Comparison of ENCODE assay signal across 8 cellular contexts in the genomic region with DNA sequence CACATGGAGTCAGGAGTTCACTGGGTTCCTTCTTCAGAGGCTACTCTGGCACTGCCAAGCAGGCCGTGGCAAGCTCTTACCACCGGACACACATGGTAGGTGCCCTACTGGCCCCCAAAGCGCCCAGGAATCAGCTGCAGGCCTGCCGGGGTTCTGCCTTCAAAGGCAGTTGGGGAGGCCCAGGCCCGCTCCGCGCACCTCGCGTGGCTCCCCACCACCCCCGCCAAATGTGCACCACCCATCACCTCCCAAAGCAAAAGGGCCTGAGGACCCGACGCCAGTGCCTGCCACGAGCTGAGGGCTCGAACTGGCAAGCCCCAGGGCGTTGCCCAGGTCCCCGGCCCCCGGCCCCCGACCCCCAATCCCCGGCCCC. TPM values are rescaled to one million over a fixed set of nuclear protein-coding genes. Genes with fewer than 3 reads are reported as not detected.
DNase-seq lines count a peak whose midpoint lies in the region; ATAC-seq, FAIRE-seq and TF ChIP-seq lines count a peak whose summit lies in the region.

No MANE protein-coding gene starts in this region.

- POLR2A ChIA-PET in CD8-positive, alpha-beta T cell (lab: Charles Lee), result interaction anchor here (0.7 to 1.3 kb wide), 3 partner anchors 8 to 45 kb away, joined by 3 to 4 read pairs (median 3); no protein-coding TSS in a partner anchor
- POLR2A ChIA-PET in H1 (lab: Charles Lee; ENCODE audit: partially characterized antibody), result no interaction called here

- TF ChIP-seq CTCF in CD8-positive, alpha-beta T cell (IDR thresholded peaks at IDR 0.05), result no peak
- TF ChIP-seq CTCF in H1 (IDR thresholded peaks at IDR 0.05; ENCODE audit: control extremely low read depth in 1 of 3, insufficient read depth in 1 of 3, low read depth in 1 of 3, low read length in 3 of 3), result no peak
- no peak for TF ChIP-seq CTCF in neural crest cell (conservative IDR thresholded peaks at IDR 0.05)

- H4K91ac ChIP-seq in H1 (replicated peaks; ENCODE audit: insufficient read length, low read length), result no peak overlapping the region

- H2AK5ac ChIP-seq in H1 (ENCODE audit: low read depth, low read length), result no peak overlapping the region

- no peak overlapping the region for H3K56ac ChIP-seq in H1 (replicated peaks; ENCODE audit: insufficient read length, low read depth, low read length)

- no peak for TF ChIP-seq POLR2A in H1 (IDR thresholded peaks at IDR 0.05; ENCODE audit: control extremely low read depth in 1 of 2, low read depth in 2 of 2, low read length in 2 of 2)

- H3K14ac ChIP-seq in H1 (ENCODE audit: insufficient read length), result no peak overlapping the region

- H2BK20ac ChIP-seq in H1 (ENCODE audit: low read length), result no peak overlapping the region

- H3K4ac ChIP-seq in H1 (replicated peaks; ENCODE audit: insufficient read length, low read depth, low read length), result no peak overlapping the region

- WGBS in H1 (ENCODE audit: extremely low coverage in 1 of 2, insufficient coverage in 1 of 2, insufficient read length in 1 of 2, insufficient replicate concordance in 2 of 2, low coverage in 1 of 2, low lambda C conversion rate in 2 of 2, missing lambda C conversion rate in 1 of 2), 2 experiments, result 37% methylated on average over 6 of the region's 19 CpGs; no CpG with 5 or more reads in 1 of the 2 experiments

- no peak overlapping the region for H2BK120ac ChIP-seq in H1 (replicated peaks; ENCODE audit: low read depth, low read length)

- TF ChIP-seq EP300 in H1 (IDR thresholded peaks at IDR 0.05; ENCODE audit: borderline replicate concordance in 1 of 2, low read depth in 2 of 2, low read length in 2 of 2), result no peak

- no peak for TF ChIP-seq RAD21 in H1 (IDR thresholded peaks at IDR 0.05 in 1 of 2, conservative IDR thresholded peaks at IDR 0.05 in 1 of 2; ENCODE audit: low read depth in 2 of 2, low read length in 2 of 2)

- DNase-seq in CD8-positive, alpha-beta T cell, result peak in 3 of 7 experiments; percentile 15 to 53 (median 23)
- DNase-seq in T-helper 17 cell (no peak), H1 (ENCODE audit: low read depth in 1 of 2, low spot score in 2 of 2) (peak in 1 of 2 experiments; percentile 56), neural crest cell (ENCODE audit: low read depth, low spot score) (peak; percentile 3), CD1c-positive myeloid dendritic cell (ENCODE audit: extremely low spot score) (no peak), SKM-1 treated with dmso at 0.1 percent for 144 hours (lab: John Stamatoyannopoulos, UW; ENCODE audit: unreplicated experiment) (no peak)

- H3K27me3 Mint-ChIP-seq in CD8-positive, alpha-beta T cell (ENCODE audit: low read depth), result no peaks in the 10 kb centered on the region
- H3K27me3 Mint-ChIP-seq in T-helper 17 cell (no peaks in the 10 kb centered on the region), neural crest cell (ENCODE audit: low read depth) (peaks cover 7% of the 10 kb centered on the region)

- peaks cover 0 to 3% of the 10 kb centered on the region in 2 experiments; a peak in 1 of 4 replicates for H3K79me2 ChIP-seq in H1 (ENCODE audit: control insufficient read depth in 1 of 2, insufficient read depth in 2 of 2, low read length in 2 of 2)

- no peak overlapping the region for H2BK15ac ChIP-seq in H1 (ENCODE audit: low read length)

- peaks cover 7% of the 10 kb centered on the region; the same call in 1 of the 2 replicates for H3K23me2 ChIP-seq in H1 (ENCODE audit: low read depth, low read length)

- no peak overlapping the region for H4K5ac ChIP-seq in H1 (ENCODE audit: insufficient read length, low read depth, low read length)

- H3K27ac Mint-ChIP-seq in CD8-positive, alpha-beta T cell, result peak overlapping the region; percentile 29
- H3K27ac Mint-ChIP-seq in T-helper 17 cell (no peak overlapping the region), neural crest cell (ENCODE audit: unreplicated experiment) (no peak overlapping the region)

- peak overlapping the region; percentile 29 for H3K4me3 ChIP-seq in CD8-positive, alpha-beta T cell (ENCODE audit: low read depth, low read length)
- H3K4me3 ChIP-seq in H1 (ENCODE audit: extremely low read depth in 1 of 4, insufficient read depth in 2 of 4, low read depth in 3 of 4, low read length in 4 of 4), result peak overlapping the region in 3 of 4 experiments; percentile 7 to 89 (median 79); a peak in 6 of 8 replicates

- peaks cover 15% of the 10 kb centered on the region for H3K4me1 ChIP-seq in CD8-positive, alpha-beta T cell (ENCODE audit: insufficient read depth, low read length)
- H3K4me1 ChIP-seq in H1 (replicated peaks in 1 of 4; ENCODE audit: control insufficient read depth in 3 of 4, insufficient read depth in 4 of 4, low read length in 3 of 4), result peaks cover 0 to 8% (median 0%) of the 10 kb centered on the region in 4 experiments; a peak in 4 of 7 replicates

- H3K9ac ChIP-seq in H1 (replicated peaks in 1 of 4; ENCODE audit: extremely low read depth in 1 of 4, low read depth in 3 of 4, low read length in 3 of 4), result 0 out of 7 replicates have a peak overlapping the region, but pooled peaks of 1 of the 4 experiments have one; percentile 2

- H3K4me2 ChIP-seq in H1 (ENCODE audit: insufficient read depth in 1 of 2, low read depth in 2 of 2, low read length in 2 of 2), result peak overlapping the region; percentile 62 to 71

- no peak for FAIRE-seq in H1 (lab: Jason Lieb, UNC)

- no peaks in the 10 kb centered on the region for H3K9me3 Mint-ChIP-seq in CD8-positive, alpha-beta T cell
- H3K9me3 Mint-ChIP-seq in neural crest cell, result no peaks in the 10 kb centered on the region

- intact Hi-C loops in CD8-positive, alpha-beta T cell (cut with DNase I, micrococcal nuclease), result loop anchor here (5.0 to 10.0 kb wide), 6 partner anchors 83 to 1870 kb away; a partner anchor contains a TSS

- no peak overlapping the region for H4K8ac ChIP-seq in H1 (ENCODE audit: extremely low read depth, insufficient read depth, low read length)

- CTCF ChIA-PET in CD8-positive, alpha-beta T cell (lab: Charles Lee), result interaction anchor here (1.2 to 1.9 kb wide), 4 partner anchors 56 to 143 kb away, joined by 4 to 7 read pairs (median 4); no protein-coding TSS in a partner anchor
- CTCF ChIA-PET in H1 (lab: Charles Lee; ENCODE audit: partially characterized antibody), result interaction anchor here (0.6 to 1.3 kb wide), 6 partner anchors 19 to 143 kb away, joined by 3 to 5 read pairs (median 3); no protein-coding TSS in a partner anchor

- no peak overlapping the region for H2AFZ ChIP-seq in H1 (ENCODE audit: low read length)

- peaks cover 0 to 2% of the 10 kb centered on the region in 2 experiments for H4K20me1 ChIP-seq in H1 (replicated peaks in 1 of 2; ENCODE audit: control insufficient read depth in 1 of 2, insufficient read depth in 2 of 2, low read length in 2 of 2)

- H3K23ac ChIP-seq in H1 (ENCODE audit: insufficient read length), result no peak overlapping the region

- H3K4me3 Mint-ChIP-seq in CD8-positive, alpha-beta T cell, result peak overlapping the region; percentile 64
- peak overlapping the region; percentile 85 for H3K4me3 Mint-ChIP-seq in T-helper 17 cell
- H3K4me3 Mint-ChIP-seq in neural crest cell, result peak overlapping the region; percentile 70

- H3K27me3 ChIP-seq in CD8-positive, alpha-beta T cell (ENCODE audit: insufficient read depth, low read length), result no peaks in the 10 kb centered on the region
- peaks cover 0 to 8% (median 5%) of the 10 kb centered on the region in 4 experiments; a peak in 5 of 7 replicates for H3K27me3 ChIP-seq in H1 (replicated peaks in 1 of 4; ENCODE audit: control insufficient read depth in 3 of 4, extremely low read depth in 1 of 4, insufficient read depth in 3 of 4, low read length in 3 of 4)

- H3K18ac ChIP-seq in H1 (ENCODE audit: extremely low read depth, low read length), result no peak overlapping the region

- ATAC-seq in CD8-positive, alpha-beta T cell, result peak; percentile 27
- peak; percentile 7 for ATAC-seq in T-helper 17 cell
- ATAC-seq in HG02885 (IDR thresholded peaks at IDR 0.05; ENCODE audit: poor library complexity, unreplicated experiment), result no peak
- ATAC-seq in HG03457 (IDR thresholded peaks at IDR 0.05; ENCODE audit: unreplicated experiment), result no peak

- H3K27ac ChIP-seq in CD8-positive, alpha-beta T cell (ENCODE audit: low read depth, low read length), result no peak overlapping the region
- no peak overlapping the region for H3K27ac ChIP-seq in H1 (ENCODE audit: low read depth, low read length)

- peaks cover 3% of the 10 kb centered on the region for H3K79me1 ChIP-seq in H1 (ENCODE audit: low read depth, low read length)

- peaks cover 30% of the 10 kb centered on the region for H3K4me1 Mint-ChIP-seq in CD8-positive, alpha-beta T cell (ENCODE audit: low read depth)
- H3K4me1 Mint-ChIP-seq in T-helper 17 cell (peaks cover 15% of the 10 kb centered on the region), neural crest cell (peaks cover 18% of the 10 kb centered on the region)

- no peaks in the 10 kb centered on the region for H3K36me3 Mint-ChIP-seq in CD8-positive, alpha-beta T cell
- H3K36me3 Mint-ChIP-seq in T-helper 17 cell (ENCODE audit: low read depth) (no peaks in the 10 kb centered on the region), neural crest cell (ENCODE audit: low read depth) (no peaks in the 10 kb centered on the region)

- H3K36me3 ChIP-seq in CD8-positive, alpha-beta T cell (ENCODE audit: insufficient read depth, low read length), result no peaks in the 10 kb centered on the region
- no peaks in the 10 kb centered on the region for H3K36me3 ChIP-seq in H1 (ENCODE audit: control insufficient read depth in 2 of 4, insufficient read depth in 4 of 4, low read length in 3 of 4)

- H3K9me3 ChIP-seq in CD8-positive, alpha-beta T cell (ENCODE audit: low read length), result no peaks in the 10 kb centered on the region
- H3K9me3 ChIP-seq in T-helper 17 cell (ENCODE audit: control insufficient read depth, low read length, poor library complexity, severe bottlenecking), result no peaks in the 10 kb centered on the region
- no peaks in the 10 kb centered on the region for H3K9me3 ChIP-seq in H1 (ENCODE audit: insufficient read depth in 2 of 2, low read depth in 1 of 2, low read length in 1 of 2)

- H2BK5ac ChIP-seq in H1 (ENCODE audit: low read depth, low read length), result no peak overlapping the region

- no peak overlapping the region for H2BK12ac ChIP-seq in H1 (ENCODE audit: low read depth, low read length)

TF ChIP-seq in H1, 55 proteins besides CTCF, POLR2A, EP300 and RAD21 (continues in another document):
- TF ChIP-seq JUN (IDR thresholded peaks at IDR 0.05; ENCODE audit: low read depth, low read length), result no peak
- no peak for TF ChIP-seq SRF (IDR thresholded peaks at IDR 0.05; ENCODE audit: low read depth, low read length)

RNA-seq across cellular contexts. Expression of a gene that starts 0.7 kb away (rescaled TPM):
- 10 to 100 TPM in 1 of 2 experiments, 1 to 10 TPM in 1; 9.8 to 11.0 TPM for total RNA-seq in CD8-positive, alpha-beta T cell
- total RNA-seq in T-helper 17 cell (1 to 10 TPM; 3.2 to 5.9 TPM), neural crest cell (19.8 and 20.4 TPM in 2 replicates)
- total RNA-seq in H1 (2021; fragmentation: NEBNext Ultra II Directional; extraction: Animal tissue kit (Norgen Biotek cat#: 25700)), result 13.6 and 15.6 TPM in 2 replicates
- polyA plus RNA-seq in H1 (2011; rRNA removed), result 35.7 and 40.1 TPM in 2 replicates
- 22.8 TPM for polyA plus RNA-seq in H1 (2011; cell fraction: cytosol; rRNA removed)
- polyA plus RNA-seq in H1 (2011; cell fraction: nucleus; rRNA removed), result 26.6 TPM
- polyA plus RNA-seq in H1 (2012, experiment 1 of 2), result 10.8 to 18.8 TPM (median 17.0 TPM) in 4 replicates
- polyA plus RNA-seq in H1 (2012, experiment 2 of 2), result 17.7 TPM
- polyA plus RNA-seq in H1 (2013, experiment 1 of 2), result 17.7 TPM
- 19.1 TPM for polyA plus RNA-seq in H1 (2013, experiment 2 of 2)
- 17.0 and 17.2 TPM in 2 replicates for polyA minus RNA-seq in H1 (2011; rRNA and poly(A)+ RNA removed)
- 9.2 TPM for polyA minus RNA-seq in H1 (2011; cell fraction: cytosol; rRNA and poly(A)+ RNA removed)
- 8.1 TPM for polyA minus RNA-seq in H1 (2011; cell fraction: nucleus; rRNA and poly(A)+ RNA removed)

Comparison
In these comparisons a context has a peak if more than half of its experiments do, and no peak if none do; other contexts are left out.
1. ATAC-seq: peak in CD8-positive, alpha-beta T cell (single experiment) and T-helper 17 cell (single experiment); none in HG02885 (single experiment) and HG03457 (single experiment).
2. Peak in every context shown above with its lines, with median percentiles within 50 percentile points of each other: H3K4me3 Mint-ChIP-seq.